ENCODE assay signal across 13 cellular contexts in genomic region chr11:66906077-66906929, GRCh38. TPM values are rescaled to one million over a fixed set of nuclear protein-coding genes. Genes with fewer than 3 reads are reported as not detected.
DNase-seq lines count a peak whose midpoint lies in the region; ATAC-seq, FAIRE-seq and TF ChIP-seq lines count a peak whose summit lies in the region.
"Had no signal": no experiment of that assay in that cellular context is flagged by ENCODE, and none has a peak within 500 bp of the region (broad histone marks: within the 10 kb centered on the region; RNA-seq: fewer than 3 reads in every experiment).

No MANE protein-coding gene starts in this region.

- TF ChIP-seq CTCF in PC-9 (conservative IDR thresholded peaks at IDR 0.05) (no peak), mucosa of descending colon (IDR thresholded peaks at IDR 0.05) (no peak)

- no peaks in the 10 kb centered on the region for H3K36me3 Mint-ChIP-seq in activated CD4-positive, alpha-beta T cell treated with anti-CD3 and anti-CD28 coated beads, Interleukin-2, amount 10 ng/mL, durations not matched to agents 7 days and 5 days (ENCODE audit: low read depth)

- H3K27me3 ChIP-seq in PC-9 (ENCODE audit: insufficient read depth, low read depth) (no peaks in the 10 kb centered on the region), small intestine (ENCODE audit: control insufficient read depth in 2 of 2, insufficient read depth in 2 of 2, low read length in 2 of 2) (no peaks in the 10 kb centered on the region)
- H3K27me3 ChIP-seq: left lung, pancreas had no signal

- H3K27ac Mint-ChIP-seq in activated CD4-positive, alpha-beta T cell treated with anti-CD3 and anti-CD28 coated beads, Interleukin-2, amount 10 ng/mL, durations not matched to agents 7 days and 5 days: no peak overlapping the region

- H3K9me3 ChIP-seq in PC-9 (ENCODE audit: insufficient read depth, low read depth) (no peaks in the 10 kb centered on the region), mucosa of descending colon (no peaks in the 10 kb centered on the region), small intestine (ENCODE audit: control insufficient read depth, low read depth) (no peaks in the 10 kb centered on the region)
- H3K9me3 ChIP-seq: left lung, pancreas had no signal

- H3K4me3 Mint-ChIP-seq in activated CD4-positive, alpha-beta T cell treated with anti-CD3 and anti-CD28 coated beads, Interleukin-2, amount 10 ng/mL, durations not matched to agents 7 days and 5 days: no peak overlapping the region

- no peaks in the 10 kb centered on the region for H3K9me3 Mint-ChIP-seq in activated CD4-positive, alpha-beta T cell treated with anti-CD3 and anti-CD28 coated beads, Interleukin-2, amount 10 ng/mL, durations not matched to agents 7 days and 5 days

- no peak overlapping the region for H3K4me3 ChIP-seq in PC-9
- no peak overlapping the region for H3K4me3 ChIP-seq in mucosa of descending colon
- H3K4me3 ChIP-seq in small intestine (ENCODE audit: low read depth in 1 of 2, low read length in 2 of 2): no peak overlapping the region
- H3K4me3 ChIP-seq: left lung, pancreas had no signal

- DNase-seq in AG20443 (ENCODE audit: low spot score): peak; percentile 27
- peak in 1 of 2 experiments; percentile 39 for DNase-seq in PC-9
- no peak for DNase-seq in mucosa of descending colon
- DNase-seq in NCI-H1417 (lab: John Stamatoyannopoulos, UW): no peak
- no peak for DNase-seq in small intestine
- no peak for DNase-seq in activated CD4-positive, alpha-beta T cell treated with anti-CD3 and anti-CD28 coated beads, Interleukin-2, amount 10 ng/mL, durations not matched to agents 7 days and 5 days
- DNase-seq: left lung; NCI-H187 treated with DMSO at 0.1 percent for 48 hours; stimulated activated CD4-positive, alpha-beta T cell treated with anti-CD3 and anti-CD28 coated beads, Interleukin-4, amount 100 ng/mL, for 4 hours had no signal

- H2AFZ ChIP-seq in PC-9: no peak overlapping the region

- H3K9me2 ChIP-seq in PC-9 (ENCODE audit: insufficient read depth): no peaks in the 10 kb centered on the region

- WGBS in small intestine, 3 donors: 68 to 76% (median 71%) methylated on average over 16 of the region's 16 CpGs

- peaks cover 34% of the 10 kb centered on the region for H3K4me1 ChIP-seq in PC-9 (replicated peaks; ENCODE audit: insufficient read depth)
- H3K4me1 ChIP-seq in mucosa of descending colon (ENCODE audit: low read depth): no peaks in the 10 kb centered on the region
- peaks cover 0 to 1% of the 10 kb centered on the region in 2 donors for H3K4me1 ChIP-seq in small intestine (ENCODE audit: control insufficient read depth in 2 of 2, insufficient read depth in 1 of 2, low read depth in 1 of 2, low read length in 1 of 2)
- H3K4me1 ChIP-seq: left lung had no signal

- POLR2A ChIA-PET in PC-9 (lab: Charles Lee; ENCODE audit: unreplicated experiment): interaction anchor here (0.7 kb wide), 1 partner anchor 70 kb away, joined by 3 read pairs; no protein-coding TSS in a partner anchor
- POLR2A ChIA-PET in activated CD4-positive, alpha-beta T cell treated with anti-CD3 and anti-CD28 coated beads, Interleukin-2, amount 10 ng/mL, durations not matched to agents 7 days and 5 days (lab: Charles Lee): no interaction called here

- intact Hi-C loops in PC-9 (cut with micrococcal nuclease; ENCODE audit: unreplicated experiment): no loop called here
- intact Hi-C loops in mucosa of descending colon (cut with DNase I, micrococcal nuclease): no loop called here

- no peaks in the 10 kb centered on the region for H4K20me1 ChIP-seq in PC-9 (ENCODE audit: insufficient read depth)

- CTCF ChIA-PET in PC-9 (lab: Charles Lee): no interaction called here
- CTCF ChIA-PET in activated CD4-positive, alpha-beta T cell treated with anti-CD3 and anti-CD28 coated beads, Interleukin-2, amount 10 ng/mL, durations not matched to agents 7 days and 5 days (lab: Charles Lee): interaction anchor here (1.1 kb wide), 1 partner anchor 17 kb away, joined by 3 read pairs; no protein-coding TSS in a partner anchor

- ATAC-seq in esophagus mucosa (peak; percentile 85), mucosa of descending colon (peak; percentile 50), HG02938 (IDR thresholded peaks at IDR 0.05; ENCODE audit: unreplicated experiment) (no peak)
- ATAC-seq: left lung had no signal

- H3K79me2 ChIP-seq in PC-9 (ENCODE audit: low read depth): no peaks in the 10 kb centered on the region

- H3K27ac ChIP-seq in PC-9 (no peak overlapping the region), small intestine (ENCODE audit: low read depth in 1 of 2, low read length in 1 of 2) (no peak overlapping the region)
- H3K27ac ChIP-seq: left lung, pancreas had no signal

- BruUV-seq in PC-9 (replicated peaks; lab: Mats Ljungman, UMichigan): TSS peak; percentile 84

- H3K36me3 ChIP-seq in PC-9 (ENCODE audit: low read depth) (no peaks in the 10 kb centered on the region), mucosa of descending colon (ENCODE audit: low read depth) (no peaks in the 10 kb centered on the region), small intestine (ENCODE audit: control insufficient read depth in 2 of 2, insufficient read depth in 2 of 2, low read length in 2 of 2) (no peaks in the 10 kb centered on the region)
- H3K36me3 ChIP-seq: left lung, pancreas had no signal

- H3K4me1 Mint-ChIP-seq in activated CD4-positive, alpha-beta T cell treated with anti-CD3 and anti-CD28 coated beads, Interleukin-2, amount 10 ng/mL, durations not matched to agents 7 days and 5 days: no peaks in the 10 kb centered on the region

- H3F3A ChIP-seq in PC-9 (ENCODE audit: insufficient read depth, low read depth): peaks cover 16% of the 10 kb centered on the region

- H3K27me3 Mint-ChIP-seq in activated CD4-positive, alpha-beta T cell treated with anti-CD3 and anti-CD28 coated beads, Interleukin-2, amount 10 ng/mL, durations not matched to agents 7 days and 5 days: no peaks in the 10 kb centered on the region

- FAIRE-seq in small intestine (lab: Jason Lieb, UNC): no peak
- FAIRE-seq: G401.6, pancreas had no signal

- peak overlapping the region; percentile 29 for H3K4me2 ChIP-seq in PC-9

RNA-seq across cellular contexts. Expression of gene LRFN4, which starts 49.4 kb away (rescaled TPM):
- total RNA-seq in PC-9 (2021) (13.8 and 26.6 TPM in 2 replicates), esophagus mucosa (8.6 TPM), mucosa of descending colon (10 to 100 TPM; 20.3 to 29.1 (median 27.8) TPM)
- 10 to 100 TPM in 1 of 3 donors, 1 to 10 TPM in 2; 1.4 to 12.2 (median 2.7) TPM for polyA plus RNA-seq in small intestine
- 10 to 100 TPM; 14.1 to 16.6 TPM for total RNA-seq in activated CD4-positive, alpha-beta T cell treated with anti-CD3 and anti-CD28 coated beads, Interleukin-2, amount 10 ng/mL, durations not matched to agents 7 days and 5 days

RNA-seq across cellular contexts. Expression of gene PC, which starts 51.9 kb away (rescaled TPM):
- total RNA-seq in PC-9 (2021): 34.9 and 38.9 TPM in 2 replicates
- 50.5 TPM for total RNA-seq in esophagus mucosa
- 10 to 100 TPM; 20.0 to 43.8 (median 43.3) TPM for total RNA-seq in mucosa of descending colon
- 10 to 100 TPM; 22.1 to 89.5 (median 71.1) TPM for polyA plus RNA-seq in small intestine
- total RNA-seq in activated CD4-positive, alpha-beta T cell treated with anti-CD3 and anti-CD28 coated beads, Interleukin-2, amount 10 ng/mL, durations not matched to agents 7 days and 5 days: 10 to 100 TPM in 1 of 2 experiments, 1 to 10 TPM in 1; 8.8 to 10.1 TPM
